Comparison of ENCODE assay signal across 8 cellular contexts in genomic region chr7:144391823-144392255, GRCh38. TPM values are rescaled to one million over a fixed set of nuclear protein-coding genes. Genes with fewer than 3 reads are reported as not detected.
DNase-seq lines count a peak whose midpoint lies in the region; ATAC-seq and TF ChIP-seq lines count a peak whose summit lies in the region.

No MANE protein-coding gene starts in this region.

- DNase-seq in AG09309 (ENCODE audit: low read depth): peak; percentile 24
- DNase-seq in GM12864 (ENCODE audit: low read depth): peak; percentile 37
- peak; percentile 63 for DNase-seq in NCI-H1694 treated with DMSO at 0.1 percent for 48 hours (lab: John Stamatoyannopoulos, UW)
- DNase-seq in activated CD8-positive, alpha-beta T cell treated with anti-CD3 and anti-CD28 coated beads, Interleukin-2, amount 10 ng/mL, durations not matched to agents 7 days and 5 days: peak; percentile 49
- peak; percentile 36 for DNase-seq in glomerular endothelial cell (ENCODE audit: extremely low read depth, low read depth, low spot score)
- DNase-seq in psoas muscle: no peak
- no peak for DNase-seq in DMS153 (lab: John Stamatoyannopoulos, UW)

- POLR2A ChIA-PET in activated CD8-positive, alpha-beta T cell treated with anti-CD3 and anti-CD28 coated beads, Interleukin-2, amount 10 ng/mL, durations not matched to agents 7 days and 5 days (lab: Charles Lee): no interaction called here

- ATAC-seq in HG02678 (IDR thresholded peaks at IDR 0.05; ENCODE audit: unreplicated experiment): peak; percentile 74
- ATAC-seq in activated CD8-positive, alpha-beta T cell treated with anti-CD3 and anti-CD28 coated beads, Interleukin-2, amount 10 ng/mL, durations not matched to agents 7 days and 5 days: peak; percentile 74
- ATAC-seq in psoas muscle: peak; percentile 44 to 78 (median 52)

- H3K4me3 ChIP-seq in AG09309 (ENCODE audit: control insufficient read depth, low read depth, low read length) (no peak overlapping the region), GM12864 (ENCODE audit: low read depth, low read length) (no peak overlapping the region), psoas muscle (peak overlapping the region; percentile 16)

- H3K27me3 Mint-ChIP-seq in activated CD8-positive, alpha-beta T cell treated with anti-CD3 and anti-CD28 coated beads, Interleukin-2, amount 10 ng/mL, durations not matched to agents 7 days and 5 days (ENCODE audit: low read depth): peaks cover 8% of the 10 kb centered on the region

- intact Hi-C loops in psoas muscle (cut with DNase I): loop anchor here in 1 of 2 donors (5.0 kb wide), 1 partner anchor 220 kb away; no protein-coding TSS in a partner anchor

- TF ChIP-seq CTCF in AG09309 (IDR thresholded peaks at IDR 0.05; ENCODE audit: control insufficient read depth, insufficient read depth, low read depth, low read length, missing control alignments) (peak; percentile 58), GM12864 (IDR thresholded peaks at IDR 0.05; ENCODE audit: low read depth, low read length, missing control alignments) (peak; percentile 59), psoas muscle (IDR thresholded peaks at IDR 0.05) (peak; percentile 62)

- no peaks in the 10 kb centered on the region for H3K36me3 ChIP-seq in psoas muscle (ENCODE audit: insufficient read depth in 1 of 2, low read depth in 1 of 2)

- H3K4me3 Mint-ChIP-seq in activated CD8-positive, alpha-beta T cell treated with anti-CD3 and anti-CD28 coated beads, Interleukin-2, amount 10 ng/mL, durations not matched to agents 7 days and 5 days: peak overlapping the region; percentile 34

- H3K4me1 ChIP-seq in psoas muscle: peaks cover 2% of the 10 kb centered on the region

- H3K9me3 ChIP-seq in psoas muscle: no peaks in the 10 kb centered on the region

- no peaks in the 10 kb centered on the region for H3K27me3 ChIP-seq in psoas muscle (ENCODE audit: insufficient read depth in 3 of 3, low read length in 2 of 3)

- H3K27ac ChIP-seq in psoas muscle: no peak overlapping the region

- WGBS in psoas muscle, 3 donors: 3 to 7% (median 6%) methylated on average over 8 of the region's 8 CpGs

- H3K4me1 Mint-ChIP-seq in activated CD8-positive, alpha-beta T cell treated with anti-CD3 and anti-CD28 coated beads, Interleukin-2, amount 10 ng/mL, durations not matched to agents 7 days and 5 days (ENCODE audit: low read depth): peaks cover 4% of the 10 kb centered on the region

- no peaks in the 10 kb centered on the region for H3K9me3 Mint-ChIP-seq in activated CD8-positive, alpha-beta T cell treated with anti-CD3 and anti-CD28 coated beads, Interleukin-2, amount 10 ng/mL, durations not matched to agents 7 days and 5 days (ENCODE audit: insufficient read depth)

- H3K36me3 Mint-ChIP-seq in activated CD8-positive, alpha-beta T cell treated with anti-CD3 and anti-CD28 coated beads, Interleukin-2, amount 10 ng/mL, durations not matched to agents 7 days and 5 days (ENCODE audit: low read depth): no peaks in the 10 kb centered on the region

- H3K27ac Mint-ChIP-seq in activated CD8-positive, alpha-beta T cell treated with anti-CD3 and anti-CD28 coated beads, Interleukin-2, amount 10 ng/mL, durations not matched to agents 7 days and 5 days: no peak overlapping the region

- CTCF ChIA-PET in activated CD8-positive, alpha-beta T cell treated with anti-CD3 and anti-CD28 coated beads, Interleukin-2, amount 10 ng/mL, durations not matched to agents 7 days and 5 days (lab: Charles Lee): interaction anchor here (1.1 to 2.2 kb wide), 6 partner anchors 9 to 264 kb away, joined by 4 to 19 read pairs (median 6); no protein-coding TSS in a partner anchor

RNA-seq across cellular contexts. Expression of gene NOBOX, which starts 11.7 kb away (rescaled TPM):
- total RNA-seq in activated CD8-positive, alpha-beta T cell treated with anti-CD3 and anti-CD28 coated beads, Interleukin-2, amount 10 ng/mL, durations not matched to agents 7 days and 5 days: not detected
- total RNA-seq in glomerular endothelial cell (not detected in 2 replicates), psoas muscle (not detected)
- not detected for polyA plus RNA-seq in psoas muscle

RNA-seq across cellular contexts. Expression of gene ARHGEF5, which starts 36.6 kb away (rescaled TPM):
- total RNA-seq in activated CD8-positive, alpha-beta T cell treated with anti-CD3 and anti-CD28 coated beads, Interleukin-2, amount 10 ng/mL, durations not matched to agents 7 days and 5 days: 1 to 10 TPM; 8.2 to 10.0 TPM
- 1.6 and 2.9 TPM in 2 replicates for total RNA-seq in glomerular endothelial cell
- under 1 TPM; 0.28 to 0.69 (median 0.39) TPM for total RNA-seq in psoas muscle
- under 1 TPM; 0.06 to 0.17 (median 0.16) TPM for polyA plus RNA-seq in psoas muscle

Comparison
In these comparisons a context has a peak if more than half of its experiments do, and no peak if none do; other contexts are left out.
1. DNase-seq: peak in AG09309 (single experiment), GM12864 (single experiment), NCI-H1694 treated with DMSO at 0.1 percent for 48 hours (single experiment), activated CD8-positive, alpha-beta T cell treated with anti-CD3 and anti-CD28 coated beads, Interleukin-2, amount 10 ng/mL, durations not matched to agents 7 days and 5 days (single experiment) and glomerular endothelial cell (single experiment); none in psoas muscle (0 of 2) and DMS153 (single experiment).
2. Peak in every context shown above with its lines, with median percentiles within 50 percentile points of each other: CTCF ChIP-seq and ATAC-seq.